11 cellular contexts compared by ENCODE assay signal in genomic region chr5:147554285-147554817, GRCh38. TPM values are rescaled to one million over a fixed set of nuclear protein-coding genes. Genes with fewer than 3 reads are reported as not detected.
DNase-seq lines count a peak whose midpoint lies in the region; ATAC-seq, FAIRE-seq and TF ChIP-seq lines count a peak whose summit lies in the region.
"Had no signal": no experiment of that assay in that cellular context is flagged by ENCODE, and none has a peak within 500 bp of the region (broad histone marks: within the 10 kb centered on the region; RNA-seq: fewer than 3 reads in every experiment).

No MANE protein-coding gene starts in this region.

- CTCF ChIA-PET in HepG2 (lab: Yijun Ruan, JAX; ENCODE audit: low intra/inter-chr PET ratio, low total read pairs) = no interaction called here
- CTCF ChIA-PET in HEK293T (lab: Yijun Ruan, JAX) = interaction anchor here (0.6 to 1.2 kb wide), 4 partner anchors 19 to 104 kb away, joined by 3 to 4 read pairs (median 3); no protein-coding TSS in a partner anchor

- no peak overlapping the region for H2AFZ ChIP-seq in HepG2 (ENCODE audit: low read length)

- no peak for FAIRE-seq in HepG2 (lab: Jason Lieb, UNC)
- peak; percentile 81 for FAIRE-seq in endometrium (lab: Jason Lieb, UNC)
- FAIRE-seq: GM19239 had no signal

- ATAC-seq in HepG2 (no peak), GM19328 (IDR thresholded peaks at IDR 0.05; ENCODE audit: unreplicated experiment) (no peak), HG03521 (IDR thresholded peaks at IDR 0.05; ENCODE audit: unreplicated experiment) (no peak)

- H3K36me3 ChIP-seq in liver (ENCODE audit: control insufficient read depth in 4 of 4, insufficient read depth in 3 of 4, low read depth in 1 of 4, low read length in 3 of 4) (no peaks in the 10 kb centered on the region), HepG2 (replicated peaks in 1 of 2; ENCODE audit: control insufficient read depth in 1 of 2, insufficient read depth in 2 of 2, low read length in 2 of 2) (no peaks in the 10 kb centered on the region), mucosa of rectum (ENCODE audit: control insufficient read depth in 2 of 2, insufficient read depth in 2 of 2, low read length in 2 of 2) (no peaks in the 10 kb centered on the region)
- H3K36me3 ChIP-seq: adrenal gland had no signal

- no peaks in the 10 kb centered on the region for H4K20me1 ChIP-seq in HepG2 (ENCODE audit: insufficient read depth, low read length)

- in situ Hi-C loops in HepG2 (cut with HindIII; ENCODE audit: extremely low pct_ligation_motif_present, low pct_unique_long_range_greater_than_20kb) = no loop called here

- POLR2A ChIA-PET in HepG2 (lab: Yijun Ruan, JAX) = no interaction called here
- POLR2A ChIA-PET in HEK293T (lab: Yijun Ruan, JAX) = interaction anchor here (0.7 kb wide), 1 partner anchor 44 kb away, joined by 3 read pairs; the partner anchor contains the start of gene DPYSL3

- intact Hi-C loops in HepG2 (cut with micrococcal nuclease; ENCODE audit: unreplicated experiment) = no loop called here

- H3K27me3 ChIP-seq in liver (ENCODE audit: control insufficient read depth in 4 of 4, insufficient read depth in 4 of 4, low read length in 3 of 4) (no peaks in the 10 kb centered on the region), HepG2 (ENCODE audit: control insufficient read depth in 1 of 2, insufficient read depth in 2 of 2, low read length in 2 of 2) (peaks cover 0 to 1% of the 10 kb centered on the region in 2 experiments; a peak in 1 of 5 replicates), mucosa of rectum (ENCODE audit: control insufficient read depth in 2 of 2, insufficient read depth in 2 of 2, low read length in 2 of 2) (no peaks in the 10 kb centered on the region)
- H3K27me3 ChIP-seq: adrenal gland had no signal

- H3K4me2 ChIP-seq in HepG2 (ENCODE audit: low read depth, low read length) = no peak overlapping the region

- H3K9ac ChIP-seq in liver (ENCODE audit: low read depth in 1 of 2, low read length in 2 of 2) (no peak overlapping the region), HepG2 (ENCODE audit: insufficient read depth, low read depth, low read length) (no peak overlapping the region), mucosa of rectum (ENCODE audit: low read depth in 1 of 2, low read length in 2 of 2) (peak overlapping the region in 1 of 2 donors; percentile 20)

- DNase-seq in HepG2 (ENCODE audit: low spot score) = no peak
- no peak for DNase-seq in SIG-M5 (lab: John Stamatoyannopoulos, UW)
- no peak for DNase-seq in HEK293T (ENCODE audit: extremely low spot score)
- DNase-seq: adrenal gland had no signal

- H3K27ac ChIP-seq in liver (ENCODE audit: low read depth in 1 of 2, low read length in 2 of 2) = peak overlapping the region; percentile 1 to 31
- H3K27ac ChIP-seq in HepG2 (ENCODE audit: extremely low read length, insufficient read depth, low read length) = no peak overlapping the region
- peak overlapping the region; percentile 49 to 70 for H3K27ac ChIP-seq in mucosa of rectum (ENCODE audit: low read depth in 2 of 2, low read length in 2 of 2)
- H3K27ac ChIP-seq: C4-2B had no signal

- TF ChIP-seq RAD21 in liver (IDR thresholded peaks at IDR 0.05) (no peak), HepG2 (CRISPR knock-in tag; IDR thresholded peaks at IDR 0.05) (no peak)

- 63% methylated on average over 7 of the region's 7 CpGs for WGBS in liver
- WGBS in HepG2 (ENCODE audit: low lambda C conversion rate) = 25% methylated on average over 7 of the region's 7 CpGs

- H3K79me2 ChIP-seq in HepG2 (ENCODE audit: insufficient read depth, low read length) = no peaks in the 10 kb centered on the region

- TF ChIP-seq POLR2A in HepG2 (IDR thresholded peaks at IDR 0.05; ENCODE audit: insufficient read depth in 1 of 2, low read depth in 2 of 2, low read length in 2 of 2) = no peak

- TF ChIP-seq CTCF in liver (IDR thresholded peaks at IDR 0.05; ENCODE audit: low read depth, low read length, missing input control) (no peak), HepG2 (CRISPR knock-in tag; IDR thresholded peaks at IDR 0.05) (no peak)

- no peaks in the 10 kb centered on the region for H3K4me1 ChIP-seq in liver (ENCODE audit: control insufficient read depth in 4 of 4, insufficient read depth in 4 of 4, low read length in 3 of 4)
- H3K4me1 ChIP-seq in HepG2 (ENCODE audit: insufficient read depth, low read length) = no peaks in the 10 kb centered on the region
- no peaks in the 10 kb centered on the region for H3K4me1 ChIP-seq in mucosa of rectum (ENCODE audit: control insufficient read depth in 2 of 2, insufficient read depth in 2 of 2, low read length in 2 of 2)

- TF ChIP-seq EP300 in HepG2 (IDR thresholded peaks at IDR 0.05; ENCODE audit: low read depth in 2 of 2, low read length in 2 of 2) = no peak
- TF ChIP-seq EP300 in HepG2 (CRISPR knock-in tag; IDR thresholded peaks at IDR 0.05; ENCODE audit: borderline replicate concordance) = no peak

- no TSS peak for BruUV-seq in HepG2 (replicated peaks; lab: Mats Ljungman, UMichigan)

- no peaks in the 10 kb centered on the region for H3K9me3 ChIP-seq in liver (ENCODE audit: control insufficient read depth in 4 of 4, low read length in 3 of 4)
- no peaks in the 10 kb centered on the region for H3K9me3 ChIP-seq in HepG2 (ENCODE audit: low read length)
- H3K9me3 ChIP-seq in mucosa of rectum (ENCODE audit: control insufficient read depth in 2 of 2, low read length in 2 of 2) = no peaks in the 10 kb centered on the region
- H3K9me3 ChIP-seq: adrenal gland had no signal

- H3K4me3 ChIP-seq in liver (ENCODE audit: low read depth in 1 of 3, low read length in 3 of 3) (no peak overlapping the region), HepG2 (replicated peaks in 1 of 3; ENCODE audit: insufficient read depth in 1 of 3, low read depth in 2 of 3, low read length in 3 of 3) (no peak overlapping the region), mucosa of rectum (ENCODE audit: low read length in 2 of 2) (peak overlapping the region in 1 of 2 donors; percentile 35)
- H3K4me3 ChIP-seq: adrenal gland had no signal

TF ChIP-seq in liver, 16 proteins besides CTCF, POLR2A, EP300 and RAD21 (continues in another document):
- TF ChIP-seq ATF3 (IDR thresholded peaks at IDR 0.05) (no peak), SP1 (IDR thresholded peaks at IDR 0.05) (peak; percentile 12), GABPA (IDR thresholded peaks at IDR 0.05 in 1 of 2, conservative IDR thresholded peaks at IDR 0.05 in 1 of 2) (no peak)

TF ChIP-seq in HepG2, 621 proteins besides CTCF, POLR2A, EP300 and RAD21 (continues in another document):
- TF ChIP-seq KLF16 (CRISPR knock-in tag; IDR thresholded peaks at IDR 0.05) (no peak), E2F2 (CRISPR knock-in tag; IDR thresholded peaks at IDR 0.05; ENCODE audit: borderline replicate concordance) (no peak), ZNF547 (CRISPR knock-in tag; IDR thresholded peaks at IDR 0.05) (no peak), ZNF451 (CRISPR knock-in tag; IDR thresholded peaks at IDR 0.05) (no peak)

TF ChIP-seq in HEK293T, 16 proteins besides CTCF, POLR2A, EP300 and RAD21:
- no peak for TF ChIP-seq FOXM1 (IDR thresholded peaks at IDR 0.05; ENCODE audit: borderline replicate concordance)
- no peak for TF ChIP-seq SP1 (IDR thresholded peaks at IDR 0.05)
- TF ChIP-seq FOXK2 (IDR thresholded peaks at IDR 0.05) = no peak
- no peak for TF ChIP-seq ARNT (IDR thresholded peaks at IDR 0.05)
- TF ChIP-seq HDGF (IDR thresholded peaks at IDR 0.05; ENCODE audit: borderline replicate concordance) = no peak
- TF ChIP-seq SUZ12 (IDR thresholded peaks at IDR 0.05) = no peak
- TF ChIP-seq TARDBP (IDR thresholded peaks at IDR 0.05) = no peak
- TF ChIP-seq PKNOX1 (IDR thresholded peaks at IDR 0.05) = no peak
- no peak for TF ChIP-seq NFRKB (IDR thresholded peaks at IDR 0.05)
- no peak for TF ChIP-seq BHLHE40 (IDR thresholded peaks at IDR 0.05; ENCODE audit: borderline replicate concordance)
- TF ChIP-seq CTBP1 (IDR thresholded peaks at IDR 0.05; ENCODE audit: borderline replicate concordance) = no peak

RNA-seq across cellular contexts. Expression of gene DPYSL3, which starts 44.5 kb away (rescaled TPM):
- total RNA-seq in liver (1 to 10 TPM; 2.1 to 3.6 TPM), HepG2 (2016; rRNA removed; fragmentation: Illumina TruSeq; extraction: Trizol) (0.15 TPM in 1 of 2 replicates, not detected in the other)
- polyA plus RNA-seq in liver (1 to 10 TPM in 1 of 2 donors, under 1 TPM in 1; 0.35 to 1.3 TPM), HepG2 (2011; rRNA removed) (0.03 and 0.08 TPM in 2 replicates)
- total RNA-seq in HepG2 (2016; cell fraction: cytosol; rRNA removed; fragmentation: Illumina TruSeq; extraction: Trizol; ENCODE audit: low read depth) = not detected in 2 replicates
- 0.03 and 0.13 TPM in 2 replicates for total RNA-seq in HepG2 (2016; cell fraction: insoluble cytoplasmic fraction; rRNA removed; fragmentation: Illumina TruSeq; extraction: Trizol)
- not detected in 2 replicates for total RNA-seq in HepG2 (2016; cell fraction: membrane; rRNA removed; fragmentation: Illumina TruSeq; extraction: Trizol)
- total RNA-seq in HepG2 (2016; cell fraction: nucleus; rRNA removed; fragmentation: Illumina TruSeq; extraction: Trizol) = not detected in 2 replicates
- polyA plus RNA-seq in HepG2 (2011; cell fraction: cytosol; rRNA removed) = 0.01 TPM in 1 of 2 replicates, not detected in the other
- polyA plus RNA-seq in HepG2 (2011; cell fraction: nucleus; rRNA removed) = 0.03 and 0.16 TPM in 2 replicates
- not detected in 2 replicates for polyA plus RNA-seq in HepG2 (2012)
- polyA plus RNA-seq in HepG2 (2016; cell fraction: cytosol; fragmentation: Illumina TruSeq; extraction: Trizol; ENCODE audit: low read depth) = not detected in 2 replicates
- 0.04 TPM in 1 of 2 replicates, not detected in the other for polyA plus RNA-seq in HepG2 (2016; cell fraction: insoluble cytoplasmic fraction; fragmentation: Illumina TruSeq; extraction: Trizol; ENCODE audit: low read depth)
- polyA plus RNA-seq in HepG2 (2016; cell fraction: membrane; fragmentation: Illumina TruSeq; extraction: Trizol; ENCODE audit: low read depth) = 0.07 TPM in 1 of 2 replicates, not detected in the other
- polyA plus RNA-seq in HepG2 (2016; cell fraction: nucleus; fragmentation: Illumina TruSeq; extraction: Trizol; ENCODE audit: insufficient read depth, low read depth) = not detected in 2 replicates
- polyA minus RNA-seq in HepG2 (2011; rRNA and poly(A)+ RNA removed; ENCODE audit: low replicate concordance) = 2.1 TPM in 1 of 2 replicates, not detected in the other
- not detected in 2 replicates for polyA minus RNA-seq in HepG2 (2011; cell fraction: cytosol; rRNA and poly(A)+ RNA removed)
- 0.12 and 0.26 TPM in 2 replicates for polyA minus RNA-seq in HepG2 (2011; cell fraction: nucleus; rRNA and poly(A)+ RNA removed)
